18 cellular contexts compared by ENCODE assay signal in the genomic region with DNA sequence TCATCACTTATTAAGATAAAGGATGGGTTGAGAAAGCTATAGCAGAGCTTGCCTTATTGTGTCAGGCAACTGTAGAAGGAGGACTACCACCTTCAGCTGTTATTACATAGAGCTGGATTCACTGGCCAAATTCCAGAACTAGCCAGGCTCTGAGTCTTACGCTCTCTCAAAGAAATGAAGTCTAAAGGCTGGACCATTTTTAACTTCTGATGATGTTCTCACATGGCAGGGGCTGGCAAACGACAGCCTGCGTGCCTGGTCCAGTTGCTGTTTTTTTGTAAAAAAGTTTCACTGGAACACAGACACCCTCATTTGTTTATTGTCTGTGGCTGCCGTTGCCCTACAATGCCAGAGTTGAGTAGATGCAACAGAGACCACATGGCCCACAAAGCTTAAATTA. TPM values are rescaled to one million over a fixed set of nuclear protein-coding genes. Genes with fewer than 3 reads are reported as not detected.
DNase-seq lines count a peak whose midpoint lies in the region; ATAC-seq and TF ChIP-seq lines count a peak whose summit lies in the region.
"Had no signal": no experiment of that assay in that cellular context is flagged by ENCODE, and none has a peak within 500 bp of the region (broad histone marks: within the 10 kb centered on the region; RNA-seq: fewer than 3 reads in every experiment).

No MANE protein-coding gene starts in this region.

- no peak overlapping the region for H3K4me3 Mint-ChIP-seq in WTC11
- H3K4me3 Mint-ChIP-seq in memory B cell = no peak overlapping the region
- H3K4me3 Mint-ChIP-seq: B cell; CD4-positive, alpha-beta memory T cell had no signal

- H3K4me3 ChIP-seq in stomach (no peak overlapping the region), right lobe of liver (no peak overlapping the region)
- H3K4me3 ChIP-seq: K562 had no signal

- H3K27me3 Mint-ChIP-seq in WTC11 (ENCODE audit: low read depth) (no peaks in the 10 kb centered on the region), memory B cell (no peaks in the 10 kb centered on the region)
- H3K27me3 Mint-ChIP-seq: B cell; CD4-positive, alpha-beta memory T cell had no signal

- H3K4me1 Mint-ChIP-seq in WTC11 (peaks cover 55% of the 10 kb centered on the region), memory B cell (peaks cover 7% of the 10 kb centered on the region)

- TF ChIP-seq CTCF in WTC11 (IDR thresholded peaks at IDR 0.05) = no peak
- no peak for TF ChIP-seq CTCF in stomach (IDR thresholded peaks at IDR 0.05)
- no peak for TF ChIP-seq CTCF in right lobe of liver (IDR thresholded peaks at IDR 0.05)

- CTCF ChIA-PET in WTC11 (lab: Charles Lee) = interaction anchor here (1.3 to 6.5 kb wide), 13 partner anchors 9 to 411 kb away, joined by 3 to 147 read pairs (median 36); a partner anchor contains a TSS

- H3K36me3 Mint-ChIP-seq in activated naive CD4-positive, alpha-beta T cell treated with anti-CD3 and anti-CD28 coated beads, Interleukin-2, amount 50 U/mL, for 72 hours = no peaks in the 10 kb centered on the region
- peaks cover 20% of the 10 kb centered on the region for H3K36me3 Mint-ChIP-seq in WTC11
- H3K36me3 Mint-ChIP-seq in memory B cell = peaks cover 10% of the 10 kb centered on the region

- H3K27ac ChIP-seq in stomach (peak overlapping the region in 1 of 5 donors; percentile 30), right lobe of liver (no peak overlapping the region)

- intact Hi-C loops in stomach (cut with DNase I; ENCODE audit: low total_unique reads) (loop anchor here (10.0 kb wide), 2 partner anchors 80 to 120 kb away; a partner anchor contains a TSS), right lobe of liver (cut with DNase I) (loop anchor here in 1 of 2 donors (10.0 kb wide), 1 partner anchor 90 kb away; a partner anchor contains a TSS)

- H3K27ac Mint-ChIP-seq in activated naive CD4-positive, alpha-beta T cell treated with anti-CD3 and anti-CD28 coated beads, Interleukin-2, amount 50 U/mL, for 72 hours = peak overlapping the region; percentile 46 to 60
- H3K27ac Mint-ChIP-seq in WTC11 = peak overlapping the region; percentile 78
- peak overlapping the region; percentile 77 for H3K27ac Mint-ChIP-seq in memory B cell

- DNase-seq in activated naive CD4-positive, alpha-beta T cell treated with anti-CD3 and anti-CD28 coated beads, Interleukin-2, amount 50 U/mL, for 72 hours (ENCODE audit: low spot score in 2 of 2) = no peak
- DNase-seq in activated naive CD4-positive, alpha-beta T cell treated with Interleukin-2 at 50 U/mL for 16 hours = no peak
- no peak for DNase-seq in WTC11 (ENCODE audit: low spot score)
- DNase-seq in memory B cell (ENCODE audit: low spot score in 2 of 2) = no peak
- DNase-seq in stomach = peak; percentile 8
- DNase-seq in SK-N-DZ (ENCODE audit: low spot score) = no peak
- DNase-seq in effector CD4-positive, alpha-beta T cell = no peak
- DNase-seq in right lobe of liver = no peak
- DNase-seq: ACHN; CD4-positive, alpha-beta memory T cell; DMS79 treated with DMSO at 0.1 percent for 48 hours; NCI-H1092; NCI-H1694; NCI-H345; NCI-H526 treated with DMSO at 0.1 percent for 48 hours; OCI-M1 had no signal

- no peak for TF ChIP-seq EP300 in stomach (IDR thresholded peaks at IDR 0.05)

- H3K4me1 ChIP-seq in stomach (peaks cover 0 to 29% (median 20%) of the 10 kb centered on the region in 4 donors), right lobe of liver (peaks cover 0 to 11% (median 0%) of the 10 kb centered on the region in 4 donors)

- no peak for ATAC-seq in activated naive CD4-positive, alpha-beta T cell treated with anti-CD3 and anti-CD28 coated beads, Interleukin-2, amount 50 U/mL, for 72 hours
- no peak for ATAC-seq in WTC11
- no peak for ATAC-seq in memory B cell (ENCODE audit: low read depth)
- ATAC-seq in right lobe of liver = no peak
- ATAC-seq: K562 had no signal

- H3K9me3 ChIP-seq in stomach = no peaks in the 10 kb centered on the region
- no peaks in the 10 kb centered on the region for H3K9me3 ChIP-seq in right lobe of liver

- no peaks in the 10 kb centered on the region for H3K9me3 Mint-ChIP-seq in activated naive CD4-positive, alpha-beta T cell treated with anti-CD3 and anti-CD28 coated beads, Interleukin-2, amount 50 U/mL, for 72 hours
- H3K9me3 Mint-ChIP-seq in WTC11 (no peaks in the 10 kb centered on the region), memory B cell (no peaks in the 10 kb centered on the region)
- H3K9me3 Mint-ChIP-seq: CD4-positive, alpha-beta memory T cell had no signal

- H3K27me3 ChIP-seq in stomach (no peaks in the 10 kb centered on the region), right lobe of liver (no peaks in the 10 kb centered on the region)

- TF ChIP-seq POLR2A in stomach (IDR thresholded peaks at IDR 0.05) = no peak
- no peak for TF ChIP-seq POLR2A in right lobe of liver (IDR thresholded peaks at IDR 0.05)

- WGBS in stomach, 5 donors = 78 to 84% (median 83%) methylated on average over 4 of the region's 4 CpGs
- 76% methylated on average over 4 of the region's 4 CpGs for whole genome bisulfite sequencing in right lobe of liver (ENCODE audit: insufficient coverage, low coverage, low lambda C conversion rate, missing lambda C conversion rate)

- H3K36me3 ChIP-seq in stomach (peaks cover 9 to 50% (median 36%) of the 10 kb centered on the region in 4 donors), right lobe of liver (peaks cover 0 to 14% (median 1%) of the 10 kb centered on the region in 4 donors)

- POLR2A ChIA-PET in WTC11 (lab: Charles Lee) = no interaction called here

TF ChIP-seq in WTC11, 78 proteins besides CTCF, POLR2A, EP300 and RAD21 (continues in another document):
- TF ChIP-seq, protein P1, sequence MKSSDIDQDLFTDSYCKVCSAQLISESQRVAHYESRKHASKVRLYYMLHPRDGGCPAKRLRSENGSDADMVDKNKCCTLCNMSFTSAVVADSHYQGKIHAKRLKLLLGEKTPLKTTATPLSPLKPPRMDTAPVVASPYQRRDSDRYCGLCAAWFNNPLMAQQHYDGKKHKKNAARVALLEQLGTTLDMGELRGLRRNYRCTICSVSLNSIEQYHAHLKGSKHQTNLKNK (CRISPR knock-in tag; IDR thresholded peaks at IDR 0.05) = no peak
- TF ChIP-seq ZNF423 (CRISPR knock-in tag; IDR thresholded peaks at IDR 0.05) = no peak
- TF ChIP-seq ZNF263 (CRISPR knock-in tag; IDR thresholded peaks at IDR 0.05; ENCODE audit: low read depth) = no peak
- TF ChIP-seq, protein P2, sequence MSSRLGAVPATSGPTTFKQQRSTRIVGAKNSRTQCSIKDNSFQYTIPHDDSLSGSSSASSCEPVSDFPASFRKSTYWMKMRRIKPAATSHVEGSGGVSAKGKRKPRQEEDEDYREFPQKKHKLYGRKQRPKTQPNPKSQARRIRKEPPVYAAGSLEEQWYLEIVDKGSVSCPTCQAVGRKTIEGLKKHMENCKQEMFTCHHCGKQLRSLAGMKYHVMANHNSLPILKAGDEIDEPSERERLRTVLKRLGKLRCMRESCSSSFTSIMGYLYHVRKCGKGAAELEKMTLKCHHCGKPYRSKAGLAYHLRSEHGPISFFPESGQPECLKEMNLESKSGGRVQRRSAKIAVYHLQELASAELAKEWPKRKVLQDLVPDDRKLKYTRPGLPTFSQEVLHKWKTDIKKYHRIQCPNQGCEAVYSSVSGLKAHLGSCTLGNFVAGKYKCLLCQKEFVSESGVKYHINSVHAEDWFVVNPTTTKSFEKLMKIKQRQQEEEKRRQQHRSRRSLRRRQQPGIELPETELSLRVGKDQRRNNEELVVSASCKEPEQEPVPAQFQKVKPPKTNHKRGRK (CRISPR knock-in tag; IDR thresholded peaks at IDR 0.05; ENCODE audit: borderline replicate concordance) = no peak

RNA-seq across cellular contexts. Expression of a gene that starts 21.2 kb away (rescaled TPM):
- 100 to 1,000 TPM in 1 of 2 donors, 10 to 100 TPM in 1; 88.3 to 168 TPM for total RNA-seq in activated naive CD4-positive, alpha-beta T cell treated with anti-CD3 and anti-CD28 coated beads, Interleukin-2, amount 50 U/mL, for 72 hours
- 192 to 268 TPM (median 192 TPM) in 3 replicates for total RNA-seq in WTC11 (2021)
- total RNA-seq in stomach = 100 to 1,000 TPM in 3 of 5 donors, 10 to 100 TPM in 2; 29.0 to 383 (median 151) TPM
- 10 to 100 TPM; 33.3 to 38.2 (median 34.4) TPM for polyA plus RNA-seq in stomach
- polyA plus RNA-seq in SK-N-DZ (2014; cell fraction: cytosol; rRNA removed) = 125 and 130 TPM in 2 replicates
- polyA plus RNA-seq in SK-N-DZ (2014; cell fraction: nucleus; rRNA removed) = 171 and 225 TPM in 2 replicates
- total RNA-seq in right lobe of liver = 10 to 100 TPM; 26.4 to 55.2 (median 42.3) TPM

RNA-seq across cellular contexts. Expression of a gene that starts 36.5 kb away (rescaled TPM):
- 1 to 10 TPM; 5.3 to 6.4 TPM for total RNA-seq in activated naive CD4-positive, alpha-beta T cell treated with anti-CD3 and anti-CD28 coated beads, Interleukin-2, amount 50 U/mL, for 72 hours
- 17.9 to 25.0 TPM (median 18.6 TPM) in 3 replicates for total RNA-seq in WTC11 (2021)
- total RNA-seq in stomach = 10 to 100 TPM in 1 of 5 donors, 1 to 10 TPM in 3, not detected in 1; 2.8 to 17.8 (median 7.5) TPM
- polyA plus RNA-seq in stomach = 1 to 10 TPM; 2.8 to 3.4 (median 3.1) TPM
- polyA plus RNA-seq in SK-N-DZ (2014; cell fraction: cytosol; rRNA removed) = 1.6 and 6.7 TPM in 2 replicates
- 3.6 and 8.4 TPM in 2 replicates for polyA plus RNA-seq in SK-N-DZ (2014; cell fraction: nucleus; rRNA removed)
- total RNA-seq in right lobe of liver = 1 to 10 TPM; 1.6 to 5.4 (median 3.2) TPM

RNA-seq across cellular contexts. Expression of a gene that starts 39.0 kb away (rescaled TPM):
- 10 to 100 TPM in 1 of 2 donors, 1 to 10 TPM in 1; 4.4 to 10.2 TPM for total RNA-seq in activated naive CD4-positive, alpha-beta T cell treated with anti-CD3 and anti-CD28 coated beads, Interleukin-2, amount 50 U/mL, for 72 hours
- total RNA-seq in WTC11 (2021) (36.0 to 41.2 TPM (median 36.5 TPM) in 3 replicates), stomach (10 to 100 TPM in 2 of 5 donors, 1 to 10 TPM in 1, not detected in 2; 2.6 to 21.0 (median 11.7) TPM), right lobe of liver (10 to 100 TPM in 1 of 6 experiments, 1 to 10 TPM in 5; 2.9 to 11.0 (median 7.0) TPM)
- 10 to 100 TPM in 1 of 3 donors, 1 to 10 TPM in 2; 6.3 to 13.0 (median 8.2) TPM for polyA plus RNA-seq in stomach
- 8.8 and 11.8 TPM in 2 replicates for polyA plus RNA-seq in SK-N-DZ (2014; cell fraction: cytosol; rRNA removed)
- 7.4 and 7.6 TPM in 2 replicates for polyA plus RNA-seq in SK-N-DZ (2014; cell fraction: nucleus; rRNA removed)

RNA-seq across cellular contexts. Expression of a gene that starts 45.3 kb away (rescaled TPM):
- total RNA-seq in activated naive CD4-positive, alpha-beta T cell treated with anti-CD3 and anti-CD28 coated beads, Interleukin-2, amount 50 U/mL, for 72 hours = 1,000 to 10,000 TPM; 2,221 to 2,736 TPM
- 1,832 to 2,055 TPM (median 2,048 TPM) in 3 replicates for total RNA-seq in WTC11 (2021)
- total RNA-seq in stomach = 1,000 to 10,000 TPM in 1 of 5 donors, 100 to 1,000 TPM in 4; 221 to 1,205 (median 504) TPM
- polyA plus RNA-seq in stomach = 1,000 to 10,000 TPM; 1,260 to 1,750 (median 1,417) TPM
- 1,168 and 1,695 TPM in 2 replicates for polyA plus RNA-seq in SK-N-DZ (2014; cell fraction: cytosol; rRNA removed)
- polyA plus RNA-seq in SK-N-DZ (2014; cell fraction: nucleus; rRNA removed) = 853 and 1,299 TPM in 2 replicates
- 100 to 1,000 TPM; 212 to 464 (median 362) TPM for total RNA-seq in right lobe of liver

RNA-seq across cellular contexts. Expression of a gene that starts 47.4 kb away (rescaled TPM):
- total RNA-seq in activated naive CD4-positive, alpha-beta T cell treated with anti-CD3 and anti-CD28 coated beads, Interleukin-2, amount 50 U/mL, for 72 hours = 10 to 100 TPM; 20.5 to 46.4 TPM
- total RNA-seq in WTC11 (2021) = 153 to 181 TPM (median 162 TPM) in 3 replicates
- total RNA-seq in stomach = 100 to 1,000 TPM in 1 of 5 donors, 10 to 100 TPM in 4; 35.6 to 101 (median 95.5) TPM
- polyA plus RNA-seq in stomach = 10 to 100 TPM; 53.1 to 80.1 (median 70.6) TPM
- 50.8 and 51.5 TPM in 2 replicates for polyA plus RNA-seq in SK-N-DZ (2014; cell fraction: cytosol; rRNA removed)
- 124 and 148 TPM in 2 replicates for polyA plus RNA-seq in SK-N-DZ (2014; cell fraction: nucleus; rRNA removed)
- total RNA-seq in right lobe of liver = 10 to 100 TPM in 1 of 6 experiments, 1 to 10 TPM in 5; 2.5 to 12.5 (median 4.7) TPM
